8 cellular contexts compared by ENCODE assay signal in the genomic region with DNA sequence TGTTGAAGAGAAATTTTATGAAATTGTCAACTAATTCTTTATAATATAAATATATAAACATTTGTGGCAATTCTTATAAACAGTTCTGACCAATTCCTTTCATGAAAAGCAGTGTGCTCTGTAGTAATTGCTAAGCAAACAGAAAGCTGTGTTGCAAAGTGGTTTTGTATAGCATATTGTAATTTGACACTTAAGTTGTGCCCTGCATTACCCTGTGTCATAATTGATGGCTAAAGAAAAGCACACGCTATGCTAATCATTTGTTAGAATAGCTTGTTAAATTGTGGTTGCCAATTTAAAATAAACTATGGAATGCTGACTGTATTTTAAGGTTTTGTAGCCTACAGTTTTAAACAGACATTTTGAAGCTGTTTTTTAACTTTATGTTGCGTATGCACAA.
DNase-seq lines count a peak whose midpoint lies in the region; FAIRE-seq and TF ChIP-seq lines count a peak whose summit lies in the region.
"Not testable (repeated sequence)": the region's sequence is repeated elsewhere in the genome, so short reads cannot be mapped to it uniquely, and the experiment has no call there.

No MANE protein-coding gene starts in this region.

- DNase-seq in DMS79 (lab: John Stamatoyannopoulos, UW) (peak; percentile 45), HuH-7.5 (ENCODE audit: low spot score) (peak; percentile 35), NCI-H146 treated with DMSO at 0.1 percent for 48 hours (lab: John Stamatoyannopoulos, UW; ENCODE audit: unreplicated experiment) (peak; percentile 70), NCI-H345 (lab: John Stamatoyannopoulos, UW) (peak; percentile 81)
- not testable (repeated sequence) for DNase-seq in RCC 7860 (ENCODE audit: low spot score); glutamatergic neuron

- peak overlapping the region in 2 of 5 experiments; percentile 52 to 53 for H3K27ac Mint-ChIP-seq in brain
- peak overlapping the region; percentile 22 for H3K27ac Mint-ChIP-seq in glutamatergic neuron (ENCODE audit: unreplicated experiment)

- not testable (repeated sequence) for H3K9me3 Mint-ChIP-seq in brain; glutamatergic neuron (ENCODE audit: unreplicated experiment)

- not testable (repeated sequence) for H3K36me3 Mint-ChIP-seq in brain; glutamatergic neuron (ENCODE audit: unreplicated experiment)

- peak; percentile 80 for FAIRE-seq in RCC 7860 (lab: Jason Lieb, UNC)

- H3K27me3 ChIP-seq in neuron (ENCODE audit: insufficient read depth, low read length) = not testable (repeated sequence)

- not testable (repeated sequence) for H3K36me3 ChIP-seq in neuron (ENCODE audit: insufficient read depth, low read length)

- not testable (repeated sequence) for H3K9me3 ChIP-seq in neuron (ENCODE audit: low read length)

- not testable (repeated sequence) for H2AFZ ChIP-seq in neuron (ENCODE audit: low read depth, low read length)

- peaks cover 77% of the 10 kb centered on the region for H3K4me1 ChIP-seq in neuron (ENCODE audit: insufficient read depth, low read length)

- H3K4me1 Mint-ChIP-seq in brain = peaks cover 96% of the 10 kb centered on the region
- H3K4me1 Mint-ChIP-seq in glutamatergic neuron (ENCODE audit: low read depth, unreplicated experiment) = peaks cover 51% of the 10 kb centered on the region

- H3K4me3 ChIP-seq in neuron (ENCODE audit: low read length) = peak overlapping the region; percentile 66

- not testable (repeated sequence) for TF ChIP-seq CTCF in brain (conservative IDR thresholded peaks at IDR 0.05); glutamatergic neuron (IDR thresholded peaks at IDR 0.05; ENCODE audit: partially characterized antibody, unreplicated experiment)

- not testable (repeated sequence) for H3K27me3 Mint-ChIP-seq in brain; glutamatergic neuron (ENCODE audit: unreplicated experiment)

- H3K4me3 Mint-ChIP-seq in brain (peak overlapping the region in 4 of 5 experiments; percentile 18 to 90 (median 56)), glutamatergic neuron (ENCODE audit: unreplicated experiment) (peak overlapping the region; percentile 23)
